Comparison of ENCODE assay signal across 14 cellular contexts in the genomic region with DNA sequence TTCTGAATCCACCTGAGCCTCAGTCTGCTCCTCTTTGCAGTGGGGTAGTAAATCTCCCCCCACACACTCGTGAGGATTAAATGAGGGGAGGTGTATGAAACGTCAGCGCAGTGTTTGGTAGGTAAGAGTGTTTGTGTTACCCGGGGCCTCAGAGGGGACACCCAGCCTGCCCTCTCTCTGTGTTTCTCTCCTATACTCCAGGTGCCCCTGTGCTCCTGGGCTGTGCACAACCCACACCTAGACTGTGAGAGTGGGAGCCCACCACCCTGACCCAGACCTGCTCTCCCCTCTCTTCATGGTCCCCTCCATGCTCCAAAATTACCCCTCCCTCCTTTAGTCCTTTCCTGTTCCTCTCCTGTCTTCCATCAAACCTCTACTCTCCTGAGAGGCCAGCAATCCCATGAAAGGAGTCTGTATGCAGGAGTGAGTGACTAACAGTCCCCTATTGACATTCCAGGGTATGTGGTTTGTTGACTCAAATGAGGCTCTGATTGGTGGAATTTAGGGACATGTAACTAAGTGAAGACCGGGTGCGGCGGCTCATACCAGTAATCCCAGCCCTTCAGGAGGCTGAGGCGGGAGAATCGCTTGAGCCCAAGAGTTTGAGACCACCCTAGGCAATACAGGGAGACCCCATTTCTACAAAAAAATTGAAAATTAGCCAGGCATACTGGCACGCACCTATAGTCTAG. TPM values are rescaled to one million over a fixed set of nuclear protein-coding genes. Genes with fewer than 3 reads are reported as not detected.
A peak's percentile ranks its signal among the peaks of the same experiment; 100 is the strongest.
DNase-seq lines count a peak whose midpoint lies in the region; ATAC-seq and TF ChIP-seq lines count a peak whose summit lies in the region.
"Had no signal": no experiment of that assay in that cellular context is flagged by ENCODE, and none has a peak within 500 bp of the region (broad histone marks: within the 10 kb centered on the region; RNA-seq: fewer than 3 reads in every experiment).

No MANE protein-coding gene starts in this region.

- peaks cover 3% of the 10 kb centered on the region for H3K9me3 Mint-ChIP-seq in neural progenitor cell
- H3K9me3 Mint-ChIP-seq in stimulated activated memory B cell treated with anti-CD40 and anti-IgM and Interleukin-4, amounts not matched to agents 10 μg/mL and 1 μg/mL and 100 μg/mL, for 72 hours = no peaks in the 10 kb centered on the region
- H3K9me3 Mint-ChIP-seq: CD8-positive, alpha-beta memory T cell; immature natural killer cell had no signal

- H3K9ac ChIP-seq in neural progenitor cell = no peak overlapping the region

- H3K27me3 Mint-ChIP-seq in neural progenitor cell (ENCODE audit: insufficient read depth, low read depth) = peaks cover 14% of the 10 kb centered on the region
- H3K27me3 Mint-ChIP-seq in stimulated activated memory B cell treated with anti-CD40 and anti-IgM and Interleukin-4, amounts not matched to agents 10 μg/mL and 1 μg/mL and 100 μg/mL, for 72 hours = peaks cover 41% of the 10 kb centered on the region

- peak overlapping the region; percentile 5 for H3K27ac Mint-ChIP-seq in neural progenitor cell
- H3K27ac Mint-ChIP-seq in stimulated activated memory B cell treated with anti-CD40 and anti-IgM and Interleukin-4, amounts not matched to agents 10 μg/mL and 1 μg/mL and 100 μg/mL, for 72 hours = no peak overlapping the region
- H3K27ac Mint-ChIP-seq: CD8-positive, alpha-beta memory T cell; immature natural killer cell had no signal

- H3K9me3 ChIP-seq in neural progenitor cell (ENCODE audit: low read depth) = no peaks in the 10 kb centered on the region
- H3K9me3 ChIP-seq: SJSA1 had no signal

- DNase-seq in Caki2 (ENCODE audit: low read depth) (peak; percentile 49), LHCN-M2 (ENCODE audit: low read depth) (peak; percentile 29), fibroblast of mammary gland (ENCODE audit: low read depth) (peak; percentile 47), neural progenitor cell (ENCODE audit: low spot score) (no peak), SHP77 treated with DMSO at 0.1 percent for 48 hours (lab: John Stamatoyannopoulos, UW) (no peak)
- DNase-seq: immature natural killer cell, NCI-H510A had no signal

- in situ Hi-C loops in Caki2 (cut with HindIII; ENCODE audit: low pct_unique_long_range_greater_than_20kb, low sequenced_read_pairs) = no loop called here

- no peak overlapping the region for H3K27ac ChIP-seq in neural progenitor cell
- H3K27ac ChIP-seq: SJSA1 had no signal

- H3F3A ChIP-seq in neural progenitor cell (ENCODE audit: low read depth) = no peaks in the 10 kb centered on the region

- TF ChIP-seq CTCF in fibroblast of mammary gland (conservative IDR thresholded peaks at IDR 0.05; ENCODE audit: control insufficient read depth, insufficient read depth, low read depth, low read length) (no peak), neural progenitor cell (IDR thresholded peaks at IDR 0.05) (no peak)

- H3K4me3 ChIP-seq in fibroblast of mammary gland (ENCODE audit: control insufficient read depth, low read depth, low read length) (no peak overlapping the region), neural progenitor cell (no peak overlapping the region)
- H3K4me3 ChIP-seq: SJSA1 had no signal

- H3K4me1 ChIP-seq in neural progenitor cell = peaks cover 10% of the 10 kb centered on the region
- H3K4me1 ChIP-seq: SJSA1 had no signal

- no peak overlapping the region for H3K4me2 ChIP-seq in neural progenitor cell

- no peak overlapping the region for H2AFZ ChIP-seq in neural progenitor cell (replicated peaks)

- H3K27me3 ChIP-seq in neural progenitor cell = no peaks in the 10 kb centered on the region

- ATAC-seq in HG03175 (IDR thresholded peaks at IDR 0.05; ENCODE audit: unreplicated experiment) (no peak), GM21529 (IDR thresholded peaks at IDR 0.05; ENCODE audit: unreplicated experiment) (no peak)
- ATAC-seq in stimulated activated memory B cell treated with anti-CD40 and anti-IgM and Interleukin-4, amounts not matched to agents 10 μg/mL and 1 μg/mL and 100 μg/mL, for 72 hours = no peak

- H4K20me1 ChIP-seq in neural progenitor cell (ENCODE audit: low read depth) = no peaks in the 10 kb centered on the region

- peaks cover 19% of the 10 kb centered on the region for H3K4me1 Mint-ChIP-seq in neural progenitor cell
- no peaks in the 10 kb centered on the region for H3K4me1 Mint-ChIP-seq in stimulated activated memory B cell treated with anti-CD40 and anti-IgM and Interleukin-4, amounts not matched to agents 10 μg/mL and 1 μg/mL and 100 μg/mL, for 72 hours
- H3K4me1 Mint-ChIP-seq: CD8-positive, alpha-beta memory T cell; immature natural killer cell had no signal

- no peak overlapping the region for H3K4me3 Mint-ChIP-seq in neural progenitor cell
- H3K4me3 Mint-ChIP-seq in stimulated activated memory B cell treated with anti-CD40 and anti-IgM and Interleukin-4, amounts not matched to agents 10 μg/mL and 1 μg/mL and 100 μg/mL, for 72 hours = no peak overlapping the region
- H3K4me3 Mint-ChIP-seq: CD8-positive, alpha-beta memory T cell; immature natural killer cell had no signal

- H3K79me2 ChIP-seq in neural progenitor cell (ENCODE audit: low read depth) = no peaks in the 10 kb centered on the region

- no peaks in the 10 kb centered on the region for H3K36me3 Mint-ChIP-seq in neural progenitor cell
- no peaks in the 10 kb centered on the region for H3K36me3 Mint-ChIP-seq in stimulated activated memory B cell treated with anti-CD40 and anti-IgM and Interleukin-4, amounts not matched to agents 10 μg/mL and 1 μg/mL and 100 μg/mL, for 72 hours
- H3K36me3 Mint-ChIP-seq: CD8-positive, alpha-beta memory T cell; immature natural killer cell had no signal

- H3K36me3 ChIP-seq in neural progenitor cell = no peaks in the 10 kb centered on the region
- H3K36me3 ChIP-seq: SJSA1 had no signal

RNA-seq across cellular contexts. Expression of gene CIB4, which starts 10.4 kb away (rescaled TPM):
- not detected in 2 replicates for total RNA-seq in Caki2 (2014; rRNA removed; shearing (Covaris generic); ENCODE audit: low replicate concordance)
- total RNA-seq in LHCN-M2 (2014; rRNA removed) (not detected in 2 replicates), neural progenitor cell (ENCODE audit: low replicate concordance) (not detected in 2 replicates)
- polyA plus RNA-seq in LHCN-M2 (2012) = not detected
- total RNA-seq: CD8-positive, alpha-beta memory T cell; epithelial cell of proximal tubule; SJSA1 had no signal
- polyA plus RNA-seq: CD8-positive, alpha-beta memory T cell; immature natural killer cell; neural cell had no signal

Comparison
In these comparisons a context has a peak if more than half of its experiments do, and no peak if none do; other contexts are left out.
1. DNase-seq: peak in Caki2 (single experiment), LHCN-M2 (single experiment) and fibroblast of mammary gland (single experiment); none in neural progenitor cell (single experiment) and SHP77 treated with DMSO at 0.1 percent for 48 hours (single experiment).